Comparison of ENCODE assay signal across 8 cellular contexts in genomic region chr5:129459485-129460120, GRCh38. TPM values are rescaled to one million over a fixed set of nuclear protein-coding genes. Genes with fewer than 3 reads are reported as not detected.
DNase-seq lines count a peak whose midpoint lies in the region; ATAC-seq and TF ChIP-seq lines count a peak whose summit lies in the region.

No MANE protein-coding gene starts in this region.

- peak; percentile 79 for ATAC-seq in left lung

- peaks cover 0 to 11% of the 10 kb centered on the region in 2 donors for H3K4me1 ChIP-seq in left lung
- H3K4me1 ChIP-seq in testis, result no peaks in the 10 kb centered on the region

- H3K27me3 ChIP-seq in dorsolateral prefrontal cortex (peaks cover 0 to 10% (median 0%) of the 10 kb centered on the region in 45 donors), left lung (peaks cover 32 to 57% of the 10 kb centered on the region in 2 donors), testis (no peaks in the 10 kb centered on the region)

- WGBS in testis, 2 donors, result 12 to 22% methylated on average over 30 to 36 of the region's 37 CpGs

- H3K9me3 ChIP-seq in left lung, result no peaks in the 10 kb centered on the region
- H3K9me3 ChIP-seq in testis, result no peaks in the 10 kb centered on the region

- no peak for TF ChIP-seq POLR2A in testis (IDR thresholded peaks at IDR 0.05)

- intact Hi-C loops in dorsolateral prefrontal cortex (cut with DNase I) (loop anchor here in 1 of 2 donors (10.0 kb wide), 1 partner anchor 305 kb away; no protein-coding TSS in a partner anchor), left lung (cut with DNase I) (no loop called here), testis (cut with DNase I; ENCODE audit: low total_unique reads) (no loop called here)

- H3K36me3 ChIP-seq in left lung (no peaks in the 10 kb centered on the region), testis (ENCODE audit: low read depth, missing control alignments) (no peaks in the 10 kb centered on the region)

- H3K27ac ChIP-seq in dorsolateral prefrontal cortex, result peak overlapping the region in 45 of 59 donors; percentile 17 to 87 (median 59)
- no peak overlapping the region for H3K27ac ChIP-seq in left lung
- H3K27ac ChIP-seq in testis, result no peak overlapping the region

- no peak for TF ChIP-seq CTCF in dorsolateral prefrontal cortex (IDR thresholded peaks at IDR 0.05 in 54 of 56, conservative IDR thresholded peaks at IDR 0.05 in 2 of 56; ENCODE audit: low read depth in 1 of 56, partially characterized antibody in 56 of 56)
- TF ChIP-seq CTCF in left lung (IDR thresholded peaks at IDR 0.05), result no peak
- no peak for TF ChIP-seq CTCF in testis (IDR thresholded peaks at IDR 0.05)

- DNase-seq in DMS 273 (lab: John Stamatoyannopoulos, UW; ENCODE audit: unreplicated experiment), result peak; percentile 23
- no peak for DNase-seq in DMS 273 treated with DMSO at 0.1 percent for 48 hours (lab: John Stamatoyannopoulos, UW)
- peak in 8 of 10 donors; percentile 23 to 71 (median 48) for DNase-seq in dorsolateral prefrontal cortex
- no peak for DNase-seq in left lung
- peak; percentile 32 for DNase-seq in testis
- DNase-seq in NCI-H2107 (lab: John Stamatoyannopoulos, UW), result no peak
- no peak for DNase-seq in activated effector memory CD4-positive, alpha-beta T cell treated with anti-CD3 and anti-CD28 coated beads, Interleukin-2, amount 50 U/mL, for 16 hours
- DNase-seq in amniotic stem cell (lab: John Stamatoyannopoulos, UW), result no peak

- H3K4me3 ChIP-seq in dorsolateral prefrontal cortex, result peak overlapping the region; percentile 46 to 81 (median 67)
- H3K4me3 ChIP-seq in left lung, result peak overlapping the region in 1 of 2 donors; percentile 26
- peak overlapping the region; percentile 8 to 37 for H3K4me3 ChIP-seq in testis

RNA-seq across cellular contexts. Expression of gene ADAMTS19, which starts 0.5 kb away (rescaled TPM):
- 10 to 100 TPM in 84 of 120 experiments, 1 to 10 TPM in 36; 3.3 to 20.2 (median 11.5) TPM for total RNA-seq in dorsolateral prefrontal cortex
- under 1 TPM; 0.12 to 0.26 TPM for total RNA-seq in left lung
- 1 to 10 TPM; 2.6 to 4.6 TPM for total RNA-seq in testis
- polyA plus RNA-seq in testis (ENCODE audit: insufficient read depth, low read depth, low replicate concordance), result 0.90 TPM

Comparison
In these comparisons a context has a peak if more than half of its experiments do, and no peak if none do; other contexts are left out.
1. DNase-seq: peak in DMS 273 (single experiment), dorsolateral prefrontal cortex (8 of 10) and testis (single experiment); none in DMS 273 treated with DMSO at 0.1 percent for 48 hours (single experiment), left lung (0 of 2), NCI-H2107 (single experiment), activated effector memory CD4-positive, alpha-beta T cell treated with anti-CD3 and anti-CD28 coated beads, Interleukin-2, amount 50 U/mL, for 16 hours (single experiment) and amniotic stem cell (single experiment).
2. H3K27ac ChIP-seq: peak in dorsolateral prefrontal cortex (45 of 59); none in left lung (0 of 2) and testis (0 of 2).